Comparison of ENCODE assay signal across 21 cellular contexts in the genomic region with DNA sequence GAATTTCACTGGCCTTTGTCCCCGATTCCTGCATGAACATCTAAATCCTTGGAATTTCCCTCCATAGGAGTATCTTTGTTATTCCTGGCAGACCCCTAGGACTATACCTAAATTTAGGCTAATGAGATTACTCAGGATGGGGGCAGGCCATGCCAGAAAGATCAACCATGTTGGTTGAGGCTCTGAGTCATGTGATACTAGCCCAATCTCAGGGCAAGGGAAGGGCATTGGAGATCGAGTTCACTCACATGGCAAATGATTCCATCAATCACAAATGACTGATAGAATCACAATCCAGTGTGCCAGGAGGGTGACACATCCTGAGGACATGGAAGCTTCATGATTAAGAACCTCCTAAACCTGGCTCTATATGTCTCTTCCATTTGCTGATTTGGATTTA.
"Had no signal": no experiment of that assay in that cellular context is flagged by ENCODE, and none has a peak within 500 bp of the region (broad histone marks: within the 10 kb centered on the region; RNA-seq: fewer than 3 reads in every experiment).

No MANE protein-coding gene starts in this region.

- ATAC-seq: activated CD4-positive, alpha-beta T cell treated with anti-CD3 and anti-CD28 coated beads for 36 hours; activated T-helper 17 cell treated with anti-CD3 and anti-CD28 coated beads, Interleukin-2, amount 50 U/mL, for 72 hours; Panc1 had no signal

- DNase-seq: activated CD4-positive, alpha-beta memory T cell treated with anti-CD3 and anti-CD28 coated beads, Interleukin-2, amount 10 ng/mL, durations not matched to agents 7 days and 5 days; activated CD4-positive, alpha-beta T cell treated with anti-CD3 and anti-CD28 coated beads for 36 hours; activated CD4-positive, alpha-beta T cell treated with anti-CD3 and anti-CD28 coated beads, Interleukin-2, amount 50 U/mL, for 1 hour; activated CD4-positive, CD25-positive, alpha-beta regulatory T cell; activated gamma-delta T cell; activated naive CD4-positive, alpha-beta T cell treated with anti-CD3 and anti-CD28 coated beads for 36 hours; activated T-cell treated with anti-CD3 and anti-CD28 coated beads for 4 hours; activated T-cell treated with anti-CD3 and anti-CD28 coated beads, Interleukin-2, amount 50 U/mL, for 48 hours; amygdala; NCI-H1105 treated with DMSO at 0.1 percent for 48 hours; NCI-H146; NCI-H187 treated with DMSO at 0.1 percent for 48 hours; NCI-H2081 treated with DMSO at 0.1 percent for 48 hours; NCI-H446; NCI-H524; NCI-H748 treated with DMSO at 0.1 percent for 48 hours; SJCRH30; SK-N-SH; T-helper 1 cell had no signal
